Comparison of ENCODE assay signal across 31 cellular contexts in the genomic region with DNA sequence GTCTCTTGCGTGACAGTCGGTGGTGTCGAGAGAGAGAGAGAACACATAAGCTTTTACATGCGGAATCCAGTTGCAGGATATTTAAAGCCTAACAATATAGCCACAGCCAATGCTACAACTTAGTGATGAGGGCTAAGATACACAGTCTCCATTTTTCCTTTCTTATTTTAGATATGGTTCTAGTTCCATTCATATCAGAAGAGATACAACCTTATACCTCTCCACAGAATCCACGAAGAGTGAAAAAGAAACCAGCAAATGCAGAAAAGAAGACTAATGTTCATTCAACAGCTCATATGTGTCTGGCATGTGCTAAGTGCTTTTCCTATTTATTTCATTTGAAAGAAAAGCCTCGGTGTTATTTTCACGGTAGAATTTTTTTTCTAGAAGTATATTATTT.
"Had no signal": no experiment of that assay in that cellular context is flagged by ENCODE, and none has a peak within 500 bp of the region (broad histone marks: within the 10 kb centered on the region; RNA-seq: fewer than 3 reads in every experiment).

No MANE protein-coding gene starts in this region.

- H3K36me3 Mint-ChIP-seq: activated naive CD4-positive, alpha-beta T cell treated with anti-CD3 and anti-CD28 coated beads, Interleukin-2, amount 10 ng/mL, durations not matched to agents 7 days and 5 days; activated naive CD8-positive, alpha-beta T cell had no signal

- H3K4me3 ChIP-seq: body of pancreas, breast epithelium, Peyer's patch, SJSA1 had no signal

- H3K27me3 Mint-ChIP-seq: activated CD4-positive, alpha-beta memory T cell treated with anti-CD3 and anti-CD28 coated beads, Interleukin-2, amount 10 ng/mL, durations not matched to agents 7 days and 5 days; activated naive CD4-positive, alpha-beta T cell treated with anti-CD3 and anti-CD28 coated beads, Interleukin-2, amount 10 ng/mL, durations not matched to agents 7 days and 5 days; activated naive CD8-positive, alpha-beta T cell; activated T-cell treated with anti-CD3 and anti-CD28 coated beads, Interleukin-2, amount 50 U/mL, for 24 hours had no signal

- ATAC-seq: activated CD4-positive, CD25-positive, alpha-beta regulatory T cell treated with anti-CD3 and anti-CD28 coated beads, Interleukin-2, amount 50 U/mL, for 24 hours; body of pancreas; WTC11 had no signal

- H3K9me3 ChIP-seq: body of pancreas, breast epithelium, Peyer's patch, SK-N-SH had no signal

- H3K36me3 ChIP-seq: breast epithelium, Peyer's patch, SJSA1 had no signal

- H3K9ac ChIP-seq: SK-N-SH had no signal

- H3K4me2 ChIP-seq: SK-N-SH had no signal

- FAIRE-seq: astrocyte had no signal

- H3K27me3 ChIP-seq: body of pancreas, breast epithelium, Peyer's patch, SJSA1 had no signal

- H3K9me3 Mint-ChIP-seq: activated CD4-positive, alpha-beta memory T cell treated with anti-CD3 and anti-CD28 coated beads, Interleukin-2, amount 10 ng/mL, durations not matched to agents 7 days and 5 days; activated naive CD4-positive, alpha-beta T cell treated with anti-CD3 and anti-CD28 coated beads, Interleukin-2, amount 10 ng/mL, durations not matched to agents 7 days and 5 days; activated T-cell treated with anti-CD3 and anti-CD28 coated beads, Interleukin-2, amount 50 U/mL, for 24 hours; T-helper 1 cell treated with Interleukin-12 subunit alpha and Interleukin-12 subunit beta and Interleukin-4 antibody, amounts not matched to agents 30 μg/mL and 1 μg/mL, for 36 hours had no signal

- H3K27ac ChIP-seq: body of pancreas, breast epithelium, Peyer's patch, SJSA1 had no signal

- H3K4me1 ChIP-seq: body of pancreas, breast epithelium, Peyer's patch, SJSA1 had no signal

- H3K4me1 Mint-ChIP-seq: WTC11 had no signal

- DNase-seq: activated CD4-positive, alpha-beta memory T cell treated with anti-CD3 and anti-CD28 coated beads, Interleukin-2, amount 10 ng/mL, durations not matched to agents 7 days and 5 days; activated CD4-positive, alpha-beta T cell treated with anti-CD3 and anti-CD28 coated beads for 48 hours; activated CD8-positive, alpha-beta memory T cell treated with anti-CD3 and anti-CD28 coated beads for 24 hours; activated effector memory CD4-positive, alpha-beta T cell treated with Interleukin-2 at 50 U/mL for 16 hours; activated naive CD4-positive, alpha-beta T cell treated with anti-CD3 and anti-CD28 coated beads, Interleukin-2, amount 10 ng/mL, durations not matched to agents 7 days and 5 days; activated T-cell treated with anti-CD3 and anti-CD28 coated beads, Interleukin-2, amount 50 U/mL, for 24 hours; body of pancreas; Karpas-422; KBM-7; NCI-H1105; NCI-H1417 treated with DMSO at 0.1 percent for 48 hours; NCI-H187 treated with DMSO at 0.1 percent for 48 hours; NCI-H2081; NCI-H2171 treated with DMSO at 0.1 percent for 48 hours; NCI-H2227 treated with DMSO at 0.1 percent for 48 hours; NCI-H446; NCI-H510A treated with DMSO at 0.1 percent for 48 hours; NCI-H526 treated with DMSO at 0.1 percent for 48 hours; NCI-H774; Peyer's patch; RPMI8226; SHP77 treated with DMSO at 0.1 percent for 48 hours; SK-N-SH had no signal

- H3K27ac Mint-ChIP-seq: activated CD4-positive, alpha-beta memory T cell treated with anti-CD3 and anti-CD28 coated beads, Interleukin-2, amount 10 ng/mL, durations not matched to agents 7 days and 5 days; activated naive CD4-positive, alpha-beta T cell treated with anti-CD3 and anti-CD28 coated beads, Interleukin-2, amount 10 ng/mL, durations not matched to agents 7 days and 5 days; activated naive CD8-positive, alpha-beta T cell; activated T-cell treated with anti-CD3 and anti-CD28 coated beads, Interleukin-2, amount 50 U/mL, for 24 hours; T-helper 1 cell treated with Interleukin-12 subunit alpha and Interleukin-12 subunit beta and Interleukin-4 antibody, amounts not matched to agents 30 μg/mL and 1 μg/mL, for 36 hours; T-helper 2 cell treated with Interferon-gamma antibody and Interleukin-4, amounts not matched to agents 5 μg/mL and 100 μg/mL, for 36 hours; WTC11 had no signal

- H3K4me3 Mint-ChIP-seq: activated CD4-positive, alpha-beta memory T cell treated with anti-CD3 and anti-CD28 coated beads, Interleukin-2, amount 10 ng/mL, durations not matched to agents 7 days and 5 days; activated naive CD4-positive, alpha-beta T cell treated with anti-CD3 and anti-CD28 coated beads, Interleukin-2, amount 10 ng/mL, durations not matched to agents 7 days and 5 days; activated naive CD8-positive, alpha-beta T cell; activated T-cell treated with anti-CD3 and anti-CD28 coated beads, Interleukin-2, amount 50 U/mL, for 24 hours; T-helper 1 cell treated with Interleukin-12 subunit alpha and Interleukin-12 subunit beta and Interleukin-4 antibody, amounts not matched to agents 30 μg/mL and 1 μg/mL, for 36 hours; T-helper 2 cell treated with Interferon-gamma antibody and Interleukin-4, amounts not matched to agents 5 μg/mL and 100 μg/mL, for 36 hours; WTC11 had no signal
